1 cellular context compared by ENCODE assay signal in the genomic region with DNA sequence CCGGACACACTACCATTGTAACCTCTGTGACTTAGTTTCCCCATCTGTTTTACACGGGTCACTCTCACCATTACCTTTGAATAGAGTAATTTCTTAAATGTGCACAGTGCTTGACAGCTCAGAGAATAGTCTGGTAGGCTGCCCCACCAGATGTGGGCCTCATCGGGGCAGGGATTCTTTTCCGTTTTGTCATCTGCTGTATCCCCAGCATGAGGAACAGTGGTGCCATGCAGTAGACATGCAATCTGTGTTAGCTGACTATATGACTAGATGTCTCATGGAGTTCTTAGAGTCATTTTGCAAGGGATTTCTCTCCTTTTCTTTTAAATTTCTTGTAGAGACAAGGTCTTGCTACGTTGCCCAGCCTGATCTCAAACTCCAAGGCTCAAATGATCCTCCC.
TF ChIP-seq lines count a peak whose summit lies in the region.

No MANE protein-coding gene starts in this region.

TF ChIP-seq in K562, 482 proteins besides CTCF, POLR2A, EP300 and RAD21:
- TF ChIP-seq BRF1 (IDR thresholded peaks at IDR 0.05; ENCODE audit: borderline replicate concordance, extremely low read depth, insufficient read length) (no peak), MEF2A (IDR thresholded peaks at IDR 0.05; ENCODE audit: control insufficient read depth, low read depth, low read length) (no peak), HCFC1 (IDR thresholded peaks at IDR 0.05; ENCODE audit: low read depth, low read length) (no peak), CCNT2 (IDR thresholded peaks at IDR 0.05; ENCODE audit: borderline replicate concordance, extremely low read depth, insufficient read length, low read depth, low read length) (no peak), PRMT5 (CRISPR knock-in tag; IDR thresholded peaks at IDR 0.05) (no peak), SLC30A9 (CRISPR knock-in tag; IDR thresholded peaks at IDR 0.05) (no peak), CBFA2T3 (IDR thresholded peaks at IDR 0.05) (no peak), RBM22 (IDR thresholded peaks at IDR 0.05; ENCODE audit: low read depth, low read length, poor library complexity, severe bottlenecking) (no peak), TEAD1 (CRISPR knock-in tag; IDR thresholded peaks at IDR 0.05) (no peak), XRCC3 (IDR thresholded peaks at IDR 0.05) (no peak), EWSR1 (IDR thresholded peaks at IDR 0.05; ENCODE audit: borderline replicate concordance, low read depth, partially characterized antibody) (no peak), NUFIP1 (IDR thresholded peaks at IDR 0.05; ENCODE audit: partially characterized antibody) (no peak), TBP (optimal IDR thresholded peaks at IDR 0.05; ENCODE audit: low read depth, low read length) (no peak), KLF6 (CRISPR knock-in tag; IDR thresholded peaks at IDR 0.05; ENCODE audit: borderline replicate concordance) (no peak), DNMT1 (IDR thresholded peaks at IDR 0.05) (no peak), ZNF717 (CRISPR knock-in tag; IDR thresholded peaks at IDR 0.05) (no peak), ZNF639 (CRISPR knock-in tag; conservative IDR thresholded peaks at IDR 0.05 in 1 of 2, IDR thresholded peaks at IDR 0.05 in 1 of 2) (no peak)
- TF ChIP-seq, protein P1, sequence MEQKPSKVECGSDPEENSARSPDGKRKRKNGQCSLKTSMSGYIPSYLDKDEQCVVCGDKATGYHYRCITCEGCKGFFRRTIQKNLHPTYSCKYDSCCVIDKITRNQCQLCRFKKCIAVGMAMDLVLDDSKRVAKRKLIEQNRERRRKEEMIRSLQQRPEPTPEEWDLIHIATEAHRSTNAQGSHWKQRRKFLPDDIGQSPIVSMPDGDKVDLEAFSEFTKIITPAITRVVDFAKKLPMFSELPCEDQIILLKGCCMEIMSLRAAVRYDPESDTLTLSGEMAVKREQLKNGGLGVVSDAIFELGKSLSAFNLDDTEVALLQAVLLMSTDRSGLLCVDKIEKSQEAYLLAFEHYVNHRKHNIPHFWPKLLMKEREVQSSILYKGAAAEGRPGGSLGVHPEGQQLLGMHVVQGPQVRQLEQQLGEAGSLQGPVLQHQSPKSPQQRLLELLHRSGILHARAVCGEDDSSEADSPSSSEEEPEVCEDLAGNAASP (IDR thresholded peaks at IDR 0.05) = no peak
